In genomic region chr10:72625276-72625607, GRCh38 we compare ENCODE assay signal across 8 cellular contexts. TPM values are rescaled to one million over a fixed set of nuclear protein-coding genes. Genes with fewer than 3 reads are reported as not detected.
DNase-seq lines count a peak whose midpoint lies in the region; ATAC-seq and TF ChIP-seq lines count a peak whose summit lies in the region.

No MANE protein-coding gene starts in this region.

- H3K9me3 ChIP-seq in BLaER1 (no peaks in the 10 kb centered on the region), MM.1S (replicated peaks; ENCODE audit: insufficient read depth, low read length) (no peaks in the 10 kb centered on the region)

- H3K27ac ChIP-seq in BLaER1 (peak overlapping the region; percentile 68), MM.1S (ENCODE audit: low read length) (no peak overlapping the region)

- H3K27me3 Mint-ChIP-seq in dendritic cell treated with granulocyte-macrophage colony-stimulating factor and Interleukin-4, amounts not matched to agents 40 ng/mL and 50 ng/mL, for 4 days, result no peaks in the 10 kb centered on the region
- H3K27me3 Mint-ChIP-seq in naive thymus-derived CD8-positive, alpha-beta T cell, result no peaks in the 10 kb centered on the region

- peaks cover 18% of the 10 kb centered on the region for H3K36me3 Mint-ChIP-seq in dendritic cell treated with granulocyte-macrophage colony-stimulating factor and Interleukin-4, amounts not matched to agents 40 ng/mL and 50 ng/mL, for 4 days (ENCODE audit: low read depth)
- peaks cover 0 to 4% (median 0%) of the 10 kb centered on the region in 3 donors for H3K36me3 Mint-ChIP-seq in naive thymus-derived CD8-positive, alpha-beta T cell

- H3K4me3 Mint-ChIP-seq in dendritic cell treated with granulocyte-macrophage colony-stimulating factor and Interleukin-4, amounts not matched to agents 40 ng/mL and 50 ng/mL, for 4 days, result peak overlapping the region; percentile 84
- peak overlapping the region; percentile 90 to 100 (median 98) for H3K4me3 Mint-ChIP-seq in naive thymus-derived CD8-positive, alpha-beta T cell

- H3K9me2 ChIP-seq in MM.1S (replicated peaks; ENCODE audit: insufficient read depth, low read length), result no peaks in the 10 kb centered on the region

- peak overlapping the region; percentile 86 for H3K27ac Mint-ChIP-seq in dendritic cell treated with granulocyte-macrophage colony-stimulating factor and Interleukin-4, amounts not matched to agents 40 ng/mL and 50 ng/mL, for 4 days
- peak overlapping the region; percentile 90 to 98 (median 95) for H3K27ac Mint-ChIP-seq in naive thymus-derived CD8-positive, alpha-beta T cell

- H3F3A ChIP-seq in MM.1S (ENCODE audit: insufficient read depth, low read length), result peaks cover 5% of the 10 kb centered on the region

- H4K20me1 ChIP-seq in BLaER1 (no peaks in the 10 kb centered on the region), MM.1S (ENCODE audit: insufficient read depth, low read length) (peaks cover 3% of the 10 kb centered on the region; the same call in 1 of the 2 replicates)

- H3K4me2 ChIP-seq in BLaER1 (peak overlapping the region; percentile 78), MM.1S (ENCODE audit: low read depth, low read length) (peak overlapping the region; percentile 71)

- POLR2A ChIA-PET in naive thymus-derived CD8-positive, alpha-beta T cell (lab: Charles Lee), result interaction anchor here (0.6 to 2.3 kb wide), 3 partner anchors 12 to 569 kb away, joined by 3 to 7 read pairs (median 3); partner anchors contain the start of gene MCU

- peaks cover 43% of the 10 kb centered on the region for H3K79me2 ChIP-seq in MM.1S (ENCODE audit: low read length)

- no peak for DNase-seq in MM.1S
- no peak for DNase-seq in naive thymus-derived CD8-positive, alpha-beta T cell
- DNase-seq in NCI-H1436 treated with DMSO at 0.1 percent for 48 hours (lab: John Stamatoyannopoulos, UW), result no peak
- DNase-seq in kidney tubule cell (ENCODE audit: low spot score), result no peak

- no peak for TF ChIP-seq CTCF in MM.1S (IDR thresholded peaks at IDR 0.05; ENCODE audit: low read length)

- H3K36me3 ChIP-seq in BLaER1, result no peaks in the 10 kb centered on the region
- no peaks in the 10 kb centered on the region for H3K36me3 ChIP-seq in MM.1S (replicated peaks; ENCODE audit: insufficient read depth, low read length)

- intact Hi-C loops in dendritic cell treated with granulocyte-macrophage colony-stimulating factor and Interleukin-4, amounts not matched to agents 40 ng/mL and 50 ng/mL, for 4 days (cut with micrococcal nuclease), result loop anchor here (10.0 kb wide), 1 partner anchor 260 kb away; no protein-coding TSS in a partner anchor

- peak overlapping the region; percentile 84 for H2AFZ ChIP-seq in MM.1S (ENCODE audit: low read length)

- H3K27me3 ChIP-seq in BLaER1, result no peaks in the 10 kb centered on the region
- H3K27me3 ChIP-seq in MM.1S (replicated peaks; ENCODE audit: insufficient read depth, low read length), result no peaks in the 10 kb centered on the region

- H3K4me3 ChIP-seq in BLaER1, result peak overlapping the region; percentile 93
- peak overlapping the region; percentile 94 for H3K4me3 ChIP-seq in MM.1S (ENCODE audit: low read length)

- no peak for ATAC-seq in naive thymus-derived CD8-positive, alpha-beta T cell
- ATAC-seq in HG02571 (IDR thresholded peaks at IDR 0.05; ENCODE audit: unreplicated experiment) (no peak), GM21717 (IDR thresholded peaks at IDR 0.05; ENCODE audit: unreplicated experiment) (no peak)

- H3K9me3 Mint-ChIP-seq in dendritic cell treated with granulocyte-macrophage colony-stimulating factor and Interleukin-4, amounts not matched to agents 40 ng/mL and 50 ng/mL, for 4 days, result no peaks in the 10 kb centered on the region
- no peaks in the 10 kb centered on the region for H3K9me3 Mint-ChIP-seq in naive thymus-derived CD8-positive, alpha-beta T cell

- peaks cover 24% of the 10 kb centered on the region for H3K4me1 ChIP-seq in BLaER1
- peaks cover 4% of the 10 kb centered on the region; the same call in 1 of the 2 replicates for H3K4me1 ChIP-seq in MM.1S (ENCODE audit: low read length)

- peaks cover 16% of the 10 kb centered on the region for H3K4me1 Mint-ChIP-seq in dendritic cell treated with granulocyte-macrophage colony-stimulating factor and Interleukin-4, amounts not matched to agents 40 ng/mL and 50 ng/mL, for 4 days (ENCODE audit: low read depth)
- H3K4me1 Mint-ChIP-seq in naive thymus-derived CD8-positive, alpha-beta T cell, result peaks cover 5 to 22% (median 14%) of the 10 kb centered on the region in 4 donors

- H3K9ac ChIP-seq in BLaER1, result peak overlapping the region; percentile 81
- H3K9ac ChIP-seq in MM.1S (ENCODE audit: low read length), result peak overlapping the region; percentile 77

RNA-seq across cellular contexts. Expression of gene MICU1, which starts 0.6 kb away (rescaled TPM):
- 10 to 100 TPM; 25.9 to 26.4 TPM for total RNA-seq in naive thymus-derived CD8-positive, alpha-beta T cell
- polyA plus RNA-seq in naive thymus-derived CD8-positive, alpha-beta T cell, result 10 to 100 TPM; 20.7 to 24.1 (median 21.4) TPM
